In the genomic region with DNA sequence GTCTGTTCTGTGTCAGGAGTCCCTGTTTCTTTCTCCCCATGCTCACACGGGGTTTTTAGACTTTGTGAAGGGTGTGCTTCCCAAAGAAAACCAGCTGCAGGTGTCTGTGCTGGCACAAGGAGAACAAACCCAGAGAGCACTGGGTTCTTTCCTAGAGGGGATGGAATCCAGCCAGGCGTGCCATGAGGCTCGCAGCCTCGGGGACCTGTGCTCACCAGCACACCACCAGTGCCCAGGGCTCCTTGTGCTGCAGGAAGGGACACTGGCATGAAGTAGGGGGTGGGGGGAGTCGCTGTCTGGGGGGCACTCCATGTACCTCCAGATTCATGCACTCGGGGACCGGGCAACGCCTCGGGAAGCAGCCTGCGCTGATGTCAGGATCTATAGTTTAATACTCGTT, we compare ENCODE assay signal across 14 cellular contexts. TPM values are rescaled to one million over a fixed set of nuclear protein-coding genes. Genes with fewer than 3 reads are reported as not detected.
DNase-seq lines count a peak whose midpoint lies in the region; ATAC-seq and TF ChIP-seq lines count a peak whose summit lies in the region.
"Had no signal": no experiment of that assay in that cellular context is flagged by ENCODE, and none has a peak within 500 bp of the region (broad histone marks: within the 10 kb centered on the region; RNA-seq: fewer than 3 reads in every experiment).

No MANE protein-coding gene starts in this region.

- peaks cover 40% of the 10 kb centered on the region for H3K36me3 Mint-ChIP-seq in activated T-cell treated with anti-CD3 and anti-CD28 coated beads, Interleukin-2, amount 50 U/mL, for 24 hours (ENCODE audit: low read depth)
- peaks cover 23 to 68% of the 10 kb centered on the region in 2 donors for H3K36me3 Mint-ChIP-seq in stimulated activated naive B cell treated with anti-CD40 and anti-IgM and Interleukin-4, amounts not matched to agents 10 μg/mL and 1 μg/mL and 100 μg/mL, for 72 hours

- H3K9me3 Mint-ChIP-seq in activated T-cell treated with anti-CD3 and anti-CD28 coated beads, Interleukin-2, amount 50 U/mL, for 24 hours: no peaks in the 10 kb centered on the region
- H3K9me3 Mint-ChIP-seq in stimulated activated naive B cell treated with anti-CD40 and anti-IgM and Interleukin-4, amounts not matched to agents 10 μg/mL and 1 μg/mL and 100 μg/mL, for 72 hours: peaks cover 0 to 2% of the 10 kb centered on the region in 2 donors

- intact Hi-C loops in left ventricle myocardium superior (cut with micrococcal nuclease): no loop called here

- in situ Hi-C loops in KBM-7 (cut with MboI; ENCODE audit: low pct_unique_long_range_greater_than_20kb, low sequenced_read_pairs): no loop called here

- ATAC-seq in left ventricle myocardium superior (peak; percentile 66), GM19324 (IDR thresholded peaks at IDR 0.05; ENCODE audit: low FRiP score, unreplicated experiment) (no peak)
- ATAC-seq in stimulated activated naive B cell treated with anti-CD40 and anti-IgM and Interleukin-4, amounts not matched to agents 10 μg/mL and 1 μg/mL and 100 μg/mL, for 72 hours (replicated peaks): no peak

- peak overlapping the region; percentile 93 for H3K27ac Mint-ChIP-seq in activated T-cell treated with anti-CD3 and anti-CD28 coated beads, Interleukin-2, amount 50 U/mL, for 24 hours
- peak overlapping the region; percentile 31 for H3K27ac Mint-ChIP-seq in stimulated activated naive B cell treated with anti-CD40 and anti-IgM and Interleukin-4, amounts not matched to agents 10 μg/mL and 1 μg/mL and 100 μg/mL, for 72 hours

- H3K27ac ChIP-seq in VCaP: peak overlapping the region; percentile 99
- H3K27ac ChIP-seq: epithelial cell of prostate had no signal

- no peak for TF ChIP-seq CTCF in VCaP (conservative IDR thresholded peaks at IDR 0.05)

- no peaks in the 10 kb centered on the region for H3K27me3 Mint-ChIP-seq in activated T-cell treated with anti-CD3 and anti-CD28 coated beads, Interleukin-2, amount 50 U/mL, for 24 hours
- H3K27me3 Mint-ChIP-seq in stimulated activated naive B cell treated with anti-CD40 and anti-IgM and Interleukin-4, amounts not matched to agents 10 μg/mL and 1 μg/mL and 100 μg/mL, for 72 hours: no peaks in the 10 kb centered on the region

- no peak for DNase-seq in activated T-cell treated with anti-CD3 and anti-CD28 coated beads, Interleukin-2, amount 50 U/mL, for 24 hours
- DNase-seq in activated T-cell treated with anti-CD3 and anti-CD28 coated beads, Interleukin-2, amount 50 U/mL, for 1 hour: no peak
- peak; percentile 63 for DNase-seq in left ventricle myocardium superior
- DNase-seq in stimulated activated naive B cell treated with anti-CD40 and anti-IgM and Interleukin-4, amounts not matched to agents 10 μg/mL and 1 μg/mL and 100 μg/mL, for 72 hours: no peak
- no peak for DNase-seq in SIG-M5 treated with dmso at 0.1 percent for 504 hours (lab: John Stamatoyannopoulos, UW; ENCODE audit: unreplicated experiment)
- DNase-seq in KBM-7: no peak
- DNase-seq: activated T-cell treated with anti-CD3 and anti-CD28 coated beads, Interleukin-2, amount 50 U/mL, for 48 hours; aorta; NCI-H1930; NCI-H524 treated with DMSO at 0.1 percent for 48 hours; stimulated activated CD4-positive, alpha-beta T cell treated with anti-CD3 and anti-CD28 coated beads, Interleukin-2, amount 100 ng/mL, for 48 hours had no signal

- H3K4me3 Mint-ChIP-seq in activated T-cell treated with anti-CD3 and anti-CD28 coated beads, Interleukin-2, amount 50 U/mL, for 24 hours: no peak overlapping the region
- H3K4me3 Mint-ChIP-seq in stimulated activated naive B cell treated with anti-CD40 and anti-IgM and Interleukin-4, amounts not matched to agents 10 μg/mL and 1 μg/mL and 100 μg/mL, for 72 hours: no peak overlapping the region

- peaks cover 59% of the 10 kb centered on the region for H3K4me1 Mint-ChIP-seq in activated T-cell treated with anti-CD3 and anti-CD28 coated beads, Interleukin-2, amount 50 U/mL, for 24 hours (ENCODE audit: low read depth)
- peaks cover 43 to 61% of the 10 kb centered on the region in 2 donors for H3K4me1 Mint-ChIP-seq in stimulated activated naive B cell treated with anti-CD40 and anti-IgM and Interleukin-4, amounts not matched to agents 10 μg/mL and 1 μg/mL and 100 μg/mL, for 72 hours

RNA-seq across cellular contexts. Expression of a gene that starts 57.9 kb away (rescaled TPM):
- total RNA-seq in left ventricle myocardium superior: 97.6 TPM
